In the genomic region with DNA sequence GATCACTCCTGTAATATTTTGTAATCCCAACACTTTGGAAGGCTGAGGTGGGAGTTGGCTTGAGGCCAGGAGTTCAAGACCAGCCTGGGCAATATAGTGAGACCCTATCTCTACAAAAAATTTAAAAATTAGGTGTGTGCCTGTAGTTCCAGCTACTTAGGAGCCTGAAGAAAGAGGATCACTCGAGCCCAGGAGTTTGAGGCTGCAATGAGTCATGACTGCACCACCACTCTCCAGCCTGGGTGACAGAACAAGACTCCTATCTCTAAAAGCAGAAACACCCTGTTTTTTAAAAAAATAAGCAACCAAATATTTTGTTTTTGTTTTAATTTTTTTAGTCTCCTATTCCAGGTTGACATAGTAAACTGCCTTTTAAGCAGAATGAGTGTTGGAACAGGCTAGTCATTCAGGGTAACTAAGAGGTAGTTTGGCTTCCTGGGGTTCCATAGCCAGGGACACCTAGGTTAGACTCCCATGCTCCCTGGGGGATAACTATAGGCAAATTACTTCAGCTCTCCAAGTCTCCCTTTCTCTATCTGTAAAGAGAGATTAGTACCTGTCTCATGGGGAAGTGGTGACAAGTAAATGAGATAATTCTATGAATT, we compare ENCODE assay signal across 27 cellular contexts.
DNase-seq lines count a peak whose midpoint lies in the region; ATAC-seq and TF ChIP-seq lines count a peak whose summit lies in the region.
"Had no signal": no experiment of that assay in that cellular context is flagged by ENCODE, and none has a peak within 500 bp of the region (broad histone marks: within the 10 kb centered on the region; RNA-seq: fewer than 3 reads in every experiment).

No MANE protein-coding gene starts in this region.

- H3K4me3 ChIP-seq in brain microvascular endothelial cell (ENCODE audit: low read depth, low read length) = no peak overlapping the region
- no peak overlapping the region for H3K4me3 ChIP-seq in smooth muscle cell
- H3K4me3 ChIP-seq: heart left ventricle, skin epidermis had no signal

- no peak for TF ChIP-seq CTCF in brain microvascular endothelial cell (IDR thresholded peaks at IDR 0.05; ENCODE audit: low read depth, low read length, missing control alignments)
- TF ChIP-seq CTCF in smooth muscle cell (IDR thresholded peaks at IDR 0.05; ENCODE audit: borderline replicate concordance, insufficient read depth, poor library complexity, severe bottlenecking) = no peak
- no peak for TF ChIP-seq CTCF in type B pancreatic cell (conservative IDR thresholded peaks at IDR 0.05)

- H2AFZ ChIP-seq in smooth muscle cell (ENCODE audit: low read depth) = no peak overlapping the region

- H3K27me3 ChIP-seq in brain microvascular endothelial cell (replicated peaks) = no peaks in the 10 kb centered on the region
- no peaks in the 10 kb centered on the region for H3K27me3 ChIP-seq in smooth muscle cell (ENCODE audit: low read depth)
- H3K27me3 ChIP-seq: heart left ventricle had no signal

- peaks cover 47% of the 10 kb centered on the region for H3K4me1 Mint-ChIP-seq in type B pancreatic cell (ENCODE audit: unreplicated experiment)
- H3K4me1 Mint-ChIP-seq: activated B cell treated with CpG ODN at 0.5 μM for 24 hours; activated T-helper 17 cell treated with anti-CD3 and anti-CD28 coated beads, Interleukin-2, amount 50 U/mL, for 72 hours; B cell; naive B cell had no signal

- H3K9me3 Mint-ChIP-seq in type B pancreatic cell = no peaks in the 10 kb centered on the region
- H3K9me3 Mint-ChIP-seq: activated B cell treated with CpG ODN at 0.5 μM for 24 hours; activated CD4-positive, alpha-beta memory T cell treated with anti-CD3 and anti-CD28 coated beads for 36 hours; activated naive CD4-positive, alpha-beta T cell treated with anti-CD3 and anti-CD28 coated beads, Interleukin-2, amount 50 U/mL, for 72 hours; activated T-helper 17 cell treated with anti-CD3 and anti-CD28 coated beads, Interleukin-2, amount 50 U/mL, for 72 hours; naive B cell had no signal

- no peak overlapping the region for H3K27ac ChIP-seq in brain microvascular endothelial cell
- H3K27ac ChIP-seq in smooth muscle cell (ENCODE audit: low read depth) = no peak overlapping the region
- H3K27ac ChIP-seq: epithelial cell of prostate, heart left ventricle, skin epidermis had no signal

- H3K36me3 Mint-ChIP-seq in type B pancreatic cell = no peaks in the 10 kb centered on the region
- H3K36me3 Mint-ChIP-seq: activated CD4-positive, alpha-beta memory T cell treated with anti-CD3 and anti-CD28 coated beads for 36 hours; activated naive CD4-positive, alpha-beta T cell treated with anti-CD3 and anti-CD28 coated beads, Interleukin-2, amount 50 U/mL, for 72 hours; naive B cell had no signal

- H3K4me2 ChIP-seq in smooth muscle cell = peak overlapping the region; percentile 63

- no peak overlapping the region for H3K9ac ChIP-seq in smooth muscle cell (ENCODE audit: low read depth)

- H3K79me2 ChIP-seq in smooth muscle cell (ENCODE audit: low read depth) = no peaks in the 10 kb centered on the region

- in situ Hi-C loops in brain microvascular endothelial cell (cut with HindIII; ENCODE audit: low pct_ligation_motif_present, low sequenced_read_pairs) = no loop called here

- H3K4me1 ChIP-seq in smooth muscle cell (ENCODE audit: low read depth) = peaks cover 38% of the 10 kb centered on the region
- H3K4me1 ChIP-seq: heart left ventricle had no signal

- H3K27ac Mint-ChIP-seq in type B pancreatic cell = no peak overlapping the region
- H3K27ac Mint-ChIP-seq: activated B cell treated with CpG ODN at 0.5 μM for 24 hours; activated CD4-positive, alpha-beta memory T cell treated with anti-CD3 and anti-CD28 coated beads for 36 hours; activated naive CD4-positive, alpha-beta T cell treated with anti-CD3 and anti-CD28 coated beads, Interleukin-2, amount 50 U/mL, for 72 hours; activated T-helper 17 cell treated with anti-CD3 and anti-CD28 coated beads, Interleukin-2, amount 50 U/mL, for 72 hours; B cell; naive B cell had no signal

- H3K4me3 Mint-ChIP-seq in type B pancreatic cell = no peak overlapping the region
- H3K4me3 Mint-ChIP-seq: activated B cell treated with CpG ODN at 0.5 μM for 24 hours; activated CD4-positive, alpha-beta memory T cell treated with anti-CD3 and anti-CD28 coated beads for 36 hours; activated T-helper 17 cell treated with anti-CD3 and anti-CD28 coated beads, Interleukin-2, amount 50 U/mL, for 72 hours; B cell; naive B cell had no signal

- DNase-seq in NCI-H82 (lab: John Stamatoyannopoulos, UW) (peak; percentile 9), NCI-H82 treated with DMSO at 0.1 percent for 48 hours (lab: John Stamatoyannopoulos, UW; ENCODE audit: unreplicated experiment) (no peak), NCI-H526 (lab: John Stamatoyannopoulos, UW) (peak; percentile 53 to 83), brain microvascular endothelial cell (peak; percentile 24), smooth muscle cell (lab: John Stamatoyannopoulos, UW; ENCODE audit: unreplicated experiment) (no peak), type B pancreatic cell (ENCODE audit: extremely low spot score, unreplicated experiment) (no peak)
- DNase-seq: activated B cell treated with CpG ODN at 0.5 μM for 24 hours; activated CD4-positive, alpha-beta memory T cell treated with anti-CD3 and anti-CD28 coated beads for 36 hours; activated CD8-positive, alpha-beta memory T cell treated with anti-CD3 and anti-CD28 coated beads, Interleukin-2, amount 50 U/mL, for 48 hours; aorta; DMS79 treated with DMSO at 0.1 percent for 48 hours; heart left ventricle; KG1; MV-4-11; naive B cell; NCI-H1694; occipital lobe; SHP77; stimulated activated CD4-positive, alpha-beta T cell treated with anti-CD3 and anti-CD28 coated beads, Interleukin-1b, Interleukin-23, amount 100 ng/mL, for 48 hours; trophoblast cell had no signal

- H3F3A ChIP-seq in smooth muscle cell (ENCODE audit: low read depth) = no peaks in the 10 kb centered on the region

- no peaks in the 10 kb centered on the region for H3K27me3 Mint-ChIP-seq in type B pancreatic cell
- H3K27me3 Mint-ChIP-seq: activated CD4-positive, alpha-beta memory T cell treated with anti-CD3 and anti-CD28 coated beads for 36 hours; activated T-helper 17 cell treated with anti-CD3 and anti-CD28 coated beads, Interleukin-2, amount 50 U/mL, for 72 hours; naive B cell had no signal

- H3K9me3 ChIP-seq in smooth muscle cell (replicated peaks; ENCODE audit: low read depth) = no peaks in the 10 kb centered on the region
- H3K9me3 ChIP-seq: heart left ventricle had no signal

- H3K36me3 ChIP-seq in brain microvascular endothelial cell (replicated peaks) = no peaks in the 10 kb centered on the region
- no peaks in the 10 kb centered on the region for H3K36me3 ChIP-seq in smooth muscle cell (ENCODE audit: low read depth)
- H3K36me3 ChIP-seq: heart left ventricle had no signal

- no peaks in the 10 kb centered on the region for H4K20me1 ChIP-seq in smooth muscle cell (ENCODE audit: low read depth)

- no peak for ATAC-seq in HG03280 (IDR thresholded peaks at IDR 0.05; ENCODE audit: unreplicated experiment)
- ATAC-seq in GM18520 (IDR thresholded peaks at IDR 0.05; ENCODE audit: unreplicated experiment) = no peak
- ATAC-seq: activated naive CD4-positive, alpha-beta T cell treated with anti-CD3 and anti-CD28 coated beads, Interleukin-2, amount 50 U/mL, for 72 hours; activated T-helper 17 cell treated with anti-CD3 and anti-CD28 coated beads, Interleukin-2, amount 50 U/mL, for 72 hours; heart left ventricle had no signal

- 5% methylated on average over 1 of the region's 1 CpG for WGBS in smooth muscle cell (ENCODE audit: low lambda C conversion rate)

Comparison
In these comparisons a context has a peak if more than half of its experiments do, and no peak if none do; other contexts are left out.
1. DNase-seq: peak in NCI-H82 (single experiment), NCI-H526 (2 of 2) and brain microvascular endothelial cell (single experiment); none in NCI-H82 treated with DMSO at 0.1 percent for 48 hours (single experiment), smooth muscle cell (single experiment) and type B pancreatic cell (single experiment).